7 cellular contexts compared by ENCODE assay signal in the genomic region with DNA sequence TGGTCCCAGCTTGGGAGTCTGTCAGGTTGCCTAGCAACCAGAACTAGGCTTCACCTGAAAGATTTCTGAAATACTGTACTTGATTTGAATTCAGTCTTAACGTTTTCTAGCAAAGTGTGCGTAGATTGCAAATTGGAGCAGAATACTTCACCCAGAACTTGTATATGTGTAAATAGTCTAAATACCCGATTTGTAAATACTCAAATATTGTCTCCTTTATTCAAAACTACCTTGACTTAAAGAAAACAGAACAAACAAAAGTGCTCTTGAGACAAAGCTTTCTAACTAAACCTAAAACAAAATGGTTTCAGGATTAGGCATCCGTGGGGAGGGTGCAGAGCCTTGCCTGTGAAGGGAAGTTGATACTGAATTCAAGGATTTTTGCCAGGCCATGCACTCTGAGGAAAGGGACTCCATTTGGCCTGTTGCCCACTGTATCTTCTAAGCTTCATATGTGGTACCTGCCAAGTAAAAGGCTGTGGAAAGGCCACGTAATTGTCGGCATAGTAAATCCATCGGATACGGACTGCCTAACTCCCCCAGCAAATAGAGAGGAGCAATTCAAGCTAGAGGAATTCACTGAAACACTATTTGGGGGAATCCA. TPM values are rescaled to one million over a fixed set of nuclear protein-coding genes. Genes with fewer than 3 reads are reported as not detected.
A peak's percentile ranks its signal among the peaks of the same experiment; 100 is the strongest.
DNase-seq lines count a peak whose midpoint lies in the region; ATAC-seq and TF ChIP-seq lines count a peak whose summit lies in the region.

No MANE protein-coding gene starts in this region.

- no peak for ATAC-seq in HG03520 (IDR thresholded peaks at IDR 0.05; ENCODE audit: unreplicated experiment)

- H3K4me1 ChIP-seq in breast epithelium: peaks cover 0 to 17% of the 10 kb centered on the region in 2 donors

- H3K27me3 ChIP-seq in breast epithelium: no peaks in the 10 kb centered on the region

- DNase-seq in GM12864 (ENCODE audit: low read depth) (no peak), NCI-H2107 treated with DMSO at 0.1 percent for 48 hours (lab: John Stamatoyannopoulos, UW; ENCODE audit: unreplicated experiment) (peak; percentile 80), breast epithelium (ENCODE audit: low spot score in 2 of 2) (peak in 1 of 2 donors; percentile 22), mucosa of gallbladder (ENCODE audit: low spot score) (peak; percentile 17), pons (ENCODE audit: low spot score) (no peak), retina (no peak)

- no peaks in the 10 kb centered on the region for H3K36me3 ChIP-seq in breast epithelium

- no peaks in the 10 kb centered on the region for H3K9me3 ChIP-seq in breast epithelium

- peak overlapping the region; percentile 53 to 91 for H3K27ac ChIP-seq in breast epithelium

- TF ChIP-seq CTCF in GM12864 (IDR thresholded peaks at IDR 0.05; ENCODE audit: low read depth, low read length, missing control alignments): no peak
- TF ChIP-seq CTCF in breast epithelium (IDR thresholded peaks at IDR 0.05): no peak

- H3K4me3 ChIP-seq in GM12864 (ENCODE audit: low read depth, low read length) (peak overlapping the region; percentile 28; the same call in 1 of the 2 replicates), breast epithelium (peak overlapping the region; percentile 26 to 80 (median 78))

- intact Hi-C loops in breast epithelium (cut with DNase I; ENCODE audit: low total_unique reads): no loop called here

- no peak for TF ChIP-seq POLR2A in breast epithelium (IDR thresholded peaks at IDR 0.05)

RNA-seq across cellular contexts. Expression of a gene that starts 0.7 kb away (rescaled TPM):
- total RNA-seq in breast epithelium (10 to 100 TPM; 13.9 to 36.6 (median 26.5) TPM), mucosa of gallbladder (234 TPM)

Comparison
In these comparisons a context has a peak if more than half of its experiments do, and no peak if none do; other contexts are left out.
1. DNase-seq: peak in NCI-H2107 treated with DMSO at 0.1 percent for 48 hours (single experiment) and mucosa of gallbladder (single experiment); none in GM12864 (single experiment), pons (single experiment) and retina (single experiment).